ENCODE assay signal across 22 cellular contexts in genomic region chr17:73542323-73542722, GRCh38.
"Had no signal": no experiment of that assay in that cellular context is flagged by ENCODE, and none has a peak within 500 bp of the region (broad histone marks: within the 10 kb centered on the region; RNA-seq: fewer than 3 reads in every experiment).

No MANE protein-coding gene starts in this region.

- H3K4me3 ChIP-seq: coronary artery, heart left ventricle, lower lobe of right lung, psoas muscle, right lobe of liver, testis, tibial nerve, upper lobe of right lung, vagina had no signal

- H3K9ac ChIP-seq: parathyroid adenoma had no signal

- H3K36me3 Mint-ChIP-seq: natural killer cell treated with Interleukin-12 subunit alpha and Interleukin-12 subunit beta and Interleukin-15 and Interleukin-18, amount 100 ng/mL, for 72 hours; stimulated activated memory B cell treated with anti-CD40 and anti-IgM and Interleukin-4, amounts not matched to agents 10 μg/mL and 1 μg/mL and 100 μg/mL, for 72 hours had no signal

- H3K4me3 Mint-ChIP-seq: memory B cell; natural killer cell treated with Interleukin-12 subunit alpha and Interleukin-12 subunit beta and Interleukin-15 and Interleukin-18, amount 100 ng/mL, for 72 hours; stimulated activated memory B cell treated with anti-CD40 and anti-IgM and Interleukin-4, amounts not matched to agents 10 μg/mL and 1 μg/mL and 100 μg/mL, for 72 hours; stimulated activated naive CD8-positive, alpha-beta T cell treated with anti-CD3 and anti-CD28 coated beads, Interleukin-15, Interleukin-2, amounts not matched to agents 100 ng/mL and 50 ng/mL, for 24 hours had no signal

- H3K9me3 Mint-ChIP-seq: memory B cell; natural killer cell treated with Interleukin-12 subunit alpha and Interleukin-12 subunit beta and Interleukin-15 and Interleukin-18, amount 100 ng/mL, for 72 hours; stimulated activated memory B cell treated with anti-CD40 and anti-IgM and Interleukin-4, amounts not matched to agents 10 μg/mL and 1 μg/mL and 100 μg/mL, for 72 hours; stimulated activated naive CD8-positive, alpha-beta T cell treated with anti-CD3 and anti-CD28 coated beads, Interleukin-15, Interleukin-2, amounts not matched to agents 100 ng/mL and 50 ng/mL, for 24 hours had no signal

- H3K27ac ChIP-seq: coronary artery, heart left ventricle, lower lobe of right lung, parathyroid adenoma, psoas muscle, right lobe of liver, testis, tibial nerve, upper lobe of right lung, vagina had no signal

- H3K4me1 ChIP-seq: heart left ventricle, lower lobe of right lung, parathyroid adenoma, psoas muscle, right lobe of liver, testis, upper lobe of right lung had no signal

- DNase-seq: effector CD8-positive, alpha-beta T cell; foreskin melanocyte; hippocampal formation; lower lobe of right lung; midbrain; psoas muscle; retina; right lobe of liver; stimulated activated CD4-positive, alpha-beta T cell treated with anti-CD3 and anti-CD28 coated beads, Interleukin-1b, Interleukin-23, amount 100 ng/mL, for 48 hours; stimulated activated CD4-positive, alpha-beta T cell treated with anti-CD3 and anti-CD28 coated beads, Interleukin-4, amount 100 ng/mL, for 24 hours; testis; upper lobe of right lung had no signal

- H3K27ac Mint-ChIP-seq: memory B cell; natural killer cell treated with Interleukin-12 subunit alpha and Interleukin-12 subunit beta and Interleukin-15 and Interleukin-18, amount 100 ng/mL, for 72 hours; stimulated activated memory B cell treated with anti-CD40 and anti-IgM and Interleukin-4, amounts not matched to agents 10 μg/mL and 1 μg/mL and 100 μg/mL, for 72 hours; stimulated activated naive CD8-positive, alpha-beta T cell treated with anti-CD3 and anti-CD28 coated beads, Interleukin-15, Interleukin-2, amounts not matched to agents 100 ng/mL and 50 ng/mL, for 24 hours had no signal

- H2AFZ ChIP-seq: parathyroid adenoma had no signal

- ATAC-seq: heart left ventricle; left lobe of liver; lower lobe of right lung; natural killer cell treated with Interleukin-12 subunit alpha and Interleukin-12 subunit beta and Interleukin-15 and Interleukin-18, amount 100 ng/mL, for 72 hours; psoas muscle; right lobe of liver; stimulated activated memory B cell treated with anti-CD40 and anti-IgM and Interleukin-4, amounts not matched to agents 10 μg/mL and 1 μg/mL and 100 μg/mL, for 72 hours; upper lobe of right lung had no signal

- H3K27me3 ChIP-seq: heart left ventricle, right lobe of liver, testis, tibial nerve, upper lobe of right lung, vagina had no signal

- H3K27me3 Mint-ChIP-seq: stimulated activated memory B cell treated with anti-CD40 and anti-IgM and Interleukin-4, amounts not matched to agents 10 μg/mL and 1 μg/mL and 100 μg/mL, for 72 hours; stimulated activated naive CD8-positive, alpha-beta T cell treated with anti-CD3 and anti-CD28 coated beads, Interleukin-15, Interleukin-2, amounts not matched to agents 100 ng/mL and 50 ng/mL, for 24 hours had no signal

- H3K9me3 ChIP-seq: heart left ventricle, lower lobe of right lung, psoas muscle, right lobe of liver, testis, tibial nerve, upper lobe of right lung, vagina had no signal

- H3K36me3 ChIP-seq: heart left ventricle, lower lobe of right lung, right lobe of liver, tibial nerve, upper lobe of right lung, vagina had no signal

- H3K79me2 ChIP-seq: parathyroid adenoma had no signal
